ENCODE assay signal across 15 cellular contexts in the genomic region with DNA sequence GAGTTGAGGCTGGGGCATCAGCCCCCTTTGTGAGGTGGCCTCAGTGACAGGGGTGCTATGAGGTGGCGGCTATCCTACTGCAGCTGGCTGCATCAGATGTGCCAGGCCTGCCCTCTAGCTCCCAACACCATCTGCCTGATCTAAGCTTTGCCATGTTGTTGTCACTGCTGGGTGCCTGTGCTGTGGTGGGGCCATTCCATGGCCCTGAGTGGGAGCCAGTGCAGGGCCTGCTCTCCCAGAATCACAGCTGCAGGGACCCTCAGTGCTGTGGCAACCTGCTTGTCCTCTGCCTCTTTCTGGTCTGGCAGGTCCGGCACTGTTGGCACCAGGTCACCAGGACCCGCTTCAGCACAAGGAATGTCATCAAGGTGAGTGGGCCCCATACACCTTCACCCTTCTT. TPM values are rescaled to one million over a fixed set of nuclear protein-coding genes. Genes with fewer than 3 reads are reported as not detected.
A peak's percentile ranks its signal among the peaks of the same experiment; 100 is the strongest.
DNase-seq lines count a peak whose midpoint lies in the region; ATAC-seq and TF ChIP-seq lines count a peak whose summit lies in the region.
"Had no signal": no experiment of that assay in that cellular context is flagged by ENCODE, and none has a peak within 500 bp of the region (broad histone marks: within the 10 kb centered on the region; RNA-seq: fewer than 3 reads in every experiment).

No MANE protein-coding gene starts in this region.

- 98% methylated on average over 3 of the region's 3 CpGs for WGBS in hepatocyte (ENCODE audit: low lambda C conversion rate, missing lambda C conversion rate)

- H3K79me2 ChIP-seq in DOHH2 (ENCODE audit: control insufficient read depth, low read length): peaks cover 42% of the 10 kb centered on the region
- H3K79me2 ChIP-seq in hepatocyte: peaks cover 26% of the 10 kb centered on the region

- H3K4me3 ChIP-seq in BLaER1 treated with 17β-estradiol and CSF1 and Interleukin-3, amounts not matched to agents 10 nM and 100 nM: no peak overlapping the region
- H3K4me3 ChIP-seq in DOHH2 (ENCODE audit: low read length): no peak overlapping the region
- H3K4me3 ChIP-seq in hepatocyte: no peak overlapping the region

- peaks cover 25 to 40% (median 36%) of the 10 kb centered on the region in 10 experiments for H3K4me1 ChIP-seq in BLaER1 treated with 17β-estradiol and CSF1 and Interleukin-3, amounts not matched to agents 10 nM and 100 nM
- H3K4me1 ChIP-seq in DOHH2 (ENCODE audit: control insufficient read depth, low read length) (peaks cover 18% of the 10 kb centered on the region), hepatocyte (ENCODE audit: insufficient read depth) (peaks cover 9% of the 10 kb centered on the region)
- H3K4me1 ChIP-seq: BE2C had no signal

- H3K9ac ChIP-seq in BLaER1 treated with 17β-estradiol and CSF1 and Interleukin-3, amounts not matched to agents 10 nM and 100 nM: no peak overlapping the region

- H3K4me2 ChIP-seq in BLaER1 treated with 17β-estradiol and CSF1 and Interleukin-3, amounts not matched to agents 10 nM and 100 nM: peak overlapping the region in 6 of 11 experiments; percentile 2 to 97 (median 18); a peak in 3 of 22 replicates
- H3K4me2 ChIP-seq in DOHH2 (ENCODE audit: low read length) (peak overlapping the region; percentile 86; the same call in 1 of the 2 replicates), hepatocyte (no peak overlapping the region)

- POLR2A ChIA-PET in MCF 10A (lab: Yijun Ruan, JAX): interaction anchor here (0.6 kb wide), 1 partner anchor 8 kb away, joined by 3 read pairs; no protein-coding TSS in a partner anchor

- CTCF ChIA-PET in MCF 10A (lab: Yijun Ruan, JAX): interaction anchor here (0.7 to 1.1 kb wide), 2 partner anchors 24 to 250 kb away, joined by 3 to 4 read pairs; no protein-coding TSS in a partner anchor

- H4K20me1 ChIP-seq in BLaER1 treated with 17β-estradiol and CSF1 and Interleukin-3, amounts not matched to agents 10 nM and 100 nM: peaks cover 0 to 19% (median 15%) of the 10 kb centered on the region in 11 experiments; a peak in 11 of 22 replicates
- H4K20me1 ChIP-seq in DOHH2 (ENCODE audit: control insufficient read depth, insufficient read depth, low read depth, low read length) (peaks cover 3% of the 10 kb centered on the region; the same call in 1 of the 2 replicates), hepatocyte (ENCODE audit: insufficient read depth, poor library complexity, severe bottlenecking) (no peaks in the 10 kb centered on the region)

- H3K9me3 ChIP-seq in BLaER1 treated with 17β-estradiol and CSF1 and Interleukin-3, amounts not matched to agents 10 nM and 100 nM (replicated peaks in 1 of 11): no peaks in the 10 kb centered on the region
- H3K9me3 ChIP-seq in DOHH2 (ENCODE audit: control insufficient read depth, insufficient read depth, low read length): no peaks in the 10 kb centered on the region
- H3K9me3 ChIP-seq in hepatocyte (ENCODE audit: low read depth): no peaks in the 10 kb centered on the region
- H3K9me3 ChIP-seq: BE2C had no signal

- H3K27me3 ChIP-seq in BLaER1 treated with 17β-estradiol and CSF1 and Interleukin-3, amounts not matched to agents 10 nM and 100 nM: no peaks in the 10 kb centered on the region
- H3K27me3 ChIP-seq in DOHH2 (ENCODE audit: control insufficient read depth, low read length) (no peaks in the 10 kb centered on the region), hepatocyte (no peaks in the 10 kb centered on the region)
- H3K27me3 ChIP-seq: BE2C had no signal

- TF ChIP-seq CTCF in DOHH2 (IDR thresholded peaks at IDR 0.05; ENCODE audit: low read depth, low read length, poor library complexity, severe bottlenecking) (no peak), MCF 10A (IDR thresholded peaks at IDR 0.05; ENCODE audit: unreplicated experiment) (no peak), hepatocyte (IDR thresholded peaks at IDR 0.05; ENCODE audit: poor library complexity) (no peak)

- H3K36me3 ChIP-seq in BLaER1 treated with 17β-estradiol and CSF1 and Interleukin-3, amounts not matched to agents 10 nM and 100 nM: peaks cover 0 to 15% (median 8%) of the 10 kb centered on the region in 11 experiments; a peak in 10 of 22 replicates
- H3K36me3 ChIP-seq in DOHH2 (ENCODE audit: control insufficient read depth, low read length): peaks cover 11% of the 10 kb centered on the region
- no peaks in the 10 kb centered on the region for H3K36me3 ChIP-seq in hepatocyte (replicated peaks; ENCODE audit: insufficient read depth, low read depth)
- H3K36me3 ChIP-seq: BE2C had no signal

- H2AFZ ChIP-seq in hepatocyte: no peak overlapping the region

- peak overlapping the region; percentile 98 for H3K27ac Mint-ChIP-seq in activated naive CD8-positive, alpha-beta T cell treated with anti-CD3 and anti-CD28 coated beads for 36 hours
- H3K27ac Mint-ChIP-seq in natural killer cell treated with Interleukin-12 subunit alpha and Interleukin-12 subunit beta and Interleukin-15 and Interleukin-18, amount 100 ng/mL, for 72 hours: peak overlapping the region in 1 of 2 donors; percentile 95
- H3K27ac Mint-ChIP-seq in MCF 10A (ENCODE audit: low read depth, unreplicated experiment): no peak overlapping the region

- no peak for ATAC-seq in natural killer cell treated with Interleukin-12 subunit alpha and Interleukin-12 subunit beta and Interleukin-15 and Interleukin-18, amount 100 ng/mL, for 72 hours
- ATAC-seq in HG03354 (IDR thresholded peaks at IDR 0.05; ENCODE audit: poor library complexity, severe bottlenecking, unreplicated experiment): no peak
- ATAC-seq: Panc1 had no signal

- no peak overlapping the region for H3K4me3 Mint-ChIP-seq in activated naive CD8-positive, alpha-beta T cell treated with anti-CD3 and anti-CD28 coated beads for 36 hours
- H3K4me3 Mint-ChIP-seq in natural killer cell treated with Interleukin-12 subunit alpha and Interleukin-12 subunit beta and Interleukin-15 and Interleukin-18, amount 100 ng/mL, for 72 hours: peak overlapping the region; percentile 91
- no peak overlapping the region for H3K4me3 Mint-ChIP-seq in MCF 10A (ENCODE audit: unreplicated experiment)

- no TSS peak for BruUV-seq in MCF 10A (replicated peaks; lab: Mats Ljungman, UMichigan)

- intact Hi-C loops in MCF 10A (cut with micrococcal nuclease): no loop called here

- H3K27me3 Mint-ChIP-seq in activated naive CD8-positive, alpha-beta T cell treated with anti-CD3 and anti-CD28 coated beads for 36 hours: no peaks in the 10 kb centered on the region
- no peaks in the 10 kb centered on the region for H3K27me3 Mint-ChIP-seq in natural killer cell treated with Interleukin-12 subunit alpha and Interleukin-12 subunit beta and Interleukin-15 and Interleukin-18, amount 100 ng/mL, for 72 hours
- H3K27me3 Mint-ChIP-seq in MCF 10A (ENCODE audit: insufficient read depth, unreplicated experiment): no peaks in the 10 kb centered on the region

- H3K4me1 Mint-ChIP-seq in activated naive CD8-positive, alpha-beta T cell treated with anti-CD3 and anti-CD28 coated beads for 36 hours: peaks cover 11% of the 10 kb centered on the region
- H3K4me1 Mint-ChIP-seq in natural killer cell treated with Interleukin-12 subunit alpha and Interleukin-12 subunit beta and Interleukin-15 and Interleukin-18, amount 100 ng/mL, for 72 hours (ENCODE audit: low read depth in 2 of 2): peaks cover 17 to 18% of the 10 kb centered on the region in 2 donors
- H3K4me1 Mint-ChIP-seq in MCF 10A (ENCODE audit: insufficient read depth, unreplicated experiment): peaks cover 5% of the 10 kb centered on the region

- no peak for DNase-seq in activated naive CD8-positive, alpha-beta T cell treated with anti-CD3 and anti-CD28 coated beads for 36 hours
- no peak for DNase-seq in natural killer cell treated with Interleukin-12 subunit alpha and Interleukin-12 subunit beta and Interleukin-15 and Interleukin-18, amount 100 ng/mL, for 72 hours (ENCODE audit: low spot score)
- DNase-seq in MCF 10A (ENCODE audit: unreplicated experiment) (no peak), NCI-H2081 treated with DMSO at 0.1 percent for 48 hours (lab: John Stamatoyannopoulos, UW) (no peak), hepatocyte (ENCODE audit: low spot score) (no peak)
- DNase-seq: activated CD4-positive, alpha-beta T cell treated with anti-CD3 and anti-CD28 coated beads for 1 hour; BE2C; central memory CD4-positive, alpha-beta T cell; NCI-H187 treated with DMSO at 0.1 percent for 48 hours; NCI-H526 treated with DMSO at 0.1 percent for 48 hours had no signal

- peak overlapping the region in 3 of 11 experiments; percentile 27 to 96 (median 94); a peak in 2 of 22 replicates for H3K27ac ChIP-seq in BLaER1 treated with 17β-estradiol and CSF1 and Interleukin-3, amounts not matched to agents 10 nM and 100 nM
- no peak overlapping the region for H3K27ac ChIP-seq in DOHH2 (ENCODE audit: low read depth, low read length)
- no peak overlapping the region for H3K27ac ChIP-seq in hepatocyte

- H3K36me3 Mint-ChIP-seq in activated naive CD8-positive, alpha-beta T cell treated with anti-CD3 and anti-CD28 coated beads for 36 hours: peaks cover 18% of the 10 kb centered on the region
- no peaks in the 10 kb centered on the region for H3K36me3 Mint-ChIP-seq in natural killer cell treated with Interleukin-12 subunit alpha and Interleukin-12 subunit beta and Interleukin-15 and Interleukin-18, amount 100 ng/mL, for 72 hours
- H3K36me3 Mint-ChIP-seq in MCF 10A (ENCODE audit: insufficient read depth, unreplicated experiment): peaks cover 20% of the 10 kb centered on the region

- H3K9me2 ChIP-seq in DOHH2 (replicated peaks; ENCODE audit: control insufficient read depth, low read length) (no peaks in the 10 kb centered on the region), hepatocyte (replicated peaks; ENCODE audit: insufficient read depth) (no peaks in the 10 kb centered on the region)

- peaks cover 4% of the 10 kb centered on the region; the same call in 1 of the 2 replicates for H3F3A ChIP-seq in DOHH2 (ENCODE audit: control insufficient read depth, insufficient read depth)

- H3K9me3 Mint-ChIP-seq in activated naive CD8-positive, alpha-beta T cell treated with anti-CD3 and anti-CD28 coated beads for 36 hours: no peaks in the 10 kb centered on the region
- H3K9me3 Mint-ChIP-seq in natural killer cell treated with Interleukin-12 subunit alpha and Interleukin-12 subunit beta and Interleukin-15 and Interleukin-18, amount 100 ng/mL, for 72 hours: no peaks in the 10 kb centered on the region
- H3K9me3 Mint-ChIP-seq in MCF 10A (ENCODE audit: unreplicated experiment): no peaks in the 10 kb centered on the region

RNA-seq across cellular contexts. Expression of gene SNU13, which starts 1.8 kb away (rescaled TPM):
- 100 to 1,000 TPM; 339 to 357 TPM for total RNA-seq in activated naive CD8-positive, alpha-beta T cell treated with anti-CD3 and anti-CD28 coated beads for 36 hours
- 100 to 1,000 TPM; 167 to 249 TPM for total RNA-seq in natural killer cell treated with Interleukin-12 subunit alpha and Interleukin-12 subunit beta and Interleukin-15 and Interleukin-18, amount 100 ng/mL, for 72 hours
- total RNA-seq in MCF 10A (2022): 280 and 286 TPM in 2 replicates
- total RNA-seq in hepatocyte: 119 and 144 TPM in 2 replicates
- 240 and 245 TPM in 2 replicates for polyA plus RNA-seq in hepatocyte

RNA-seq across cellular contexts. Expression of gene MEI1, which starts 8.8 kb away (rescaled TPM):
- total RNA-seq in activated naive CD8-positive, alpha-beta T cell treated with anti-CD3 and anti-CD28 coated beads for 36 hours: 10 to 100 TPM; 23.4 to 28.8 TPM
- total RNA-seq in natural killer cell treated with Interleukin-12 subunit alpha and Interleukin-12 subunit beta and Interleukin-15 and Interleukin-18, amount 100 ng/mL, for 72 hours: 10 to 100 TPM; 20.2 to 82.7 TPM
- not detected in 2 replicates for total RNA-seq in MCF 10A (2022)
- total RNA-seq in hepatocyte: not detected in 2 replicates
- 0.18 and 2.4 TPM in 2 replicates for polyA plus RNA-seq in hepatocyte
- total RNA-seq: temporal lobe had no signal

Comparison
In these comparisons a context has a peak if more than half of its experiments do, and no peak if none do; other contexts are left out.
1. RNA of gene MEI1, which starts 8.8 kb away (total RNA-seq): 20.2 to 82.7 TPM in natural killer cell treated with Interleukin-12 subunit alpha and Interleukin-12 subunit beta and Interleukin-15 and Interleukin-18, amount 100 ng/mL, for 72 hours and 23.4 to 28.8 TPM in activated naive CD8-positive, alpha-beta T cell treated with anti-CD3 and anti-CD28 coated beads for 36 hours; not detected in MCF 10A and not detected in hepatocyte; every median in the first group is over 10 times any median in the second.